In the genomic region with DNA sequence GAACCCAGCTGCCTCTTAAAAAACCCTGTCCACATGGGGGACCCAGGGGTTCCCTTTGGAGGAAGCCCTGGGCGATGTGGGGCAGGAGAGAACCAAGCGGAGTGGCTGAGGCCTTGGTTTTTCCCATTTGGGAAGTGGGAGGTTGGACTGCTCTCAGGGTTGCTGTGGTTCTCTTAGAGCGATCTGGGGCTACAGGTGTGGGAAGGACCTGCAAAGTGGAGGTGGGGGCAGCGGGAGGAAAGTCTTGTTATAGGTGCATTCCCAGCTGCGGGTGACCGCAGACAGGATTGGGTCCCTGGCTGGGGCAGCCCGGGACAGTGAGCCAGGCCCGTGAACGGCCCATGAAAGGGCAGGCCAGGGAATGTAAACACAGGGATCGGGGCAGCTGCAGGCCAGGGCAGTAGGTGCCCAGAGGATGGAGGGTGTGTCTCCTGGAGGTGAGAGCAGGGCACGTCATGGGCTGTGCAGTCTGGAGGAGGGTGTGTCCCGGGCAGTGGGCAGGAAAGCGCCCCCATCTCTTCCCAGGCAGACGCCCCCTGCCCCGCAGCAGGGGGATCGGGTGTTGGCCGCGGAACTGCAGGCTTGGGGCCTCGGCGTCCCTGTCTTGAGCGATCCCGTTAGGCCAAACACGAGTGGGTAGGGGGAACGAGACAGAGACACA, we compare ENCODE assay signal across 9 cellular contexts. TPM values are rescaled to one million over a fixed set of nuclear protein-coding genes. Genes with fewer than 3 reads are reported as not detected.
DNase-seq lines count a peak whose midpoint lies in the region; ATAC-seq and TF ChIP-seq lines count a peak whose summit lies in the region.
"Had no signal": no experiment of that assay in that cellular context is flagged by ENCODE, and none has a peak within 500 bp of the region (broad histone marks: within the 10 kb centered on the region; RNA-seq: fewer than 3 reads in every experiment).

No MANE protein-coding gene starts in this region.

- peaks cover 2% of the 10 kb centered on the region for H3K9me3 ChIP-seq in effector memory CD4-positive, alpha-beta T cell (ENCODE audit: control insufficient read depth, low read length)

- H3K27me3 ChIP-seq in effector memory CD4-positive, alpha-beta T cell (replicated peaks; ENCODE audit: control insufficient read depth, insufficient read depth, low read length, poor library complexity, severe bottlenecking): no peaks in the 10 kb centered on the region

- DNase-seq in CD14-positive monocyte (ENCODE audit: low spot score) (no peak), LoVo (ENCODE audit: low spot score) (peak; percentile 13), omental fat pad (ENCODE audit: low spot score) (no peak), AML-193 (lab: John Stamatoyannopoulos, UW) (no peak)
- no peak for DNase-seq in effector memory CD4-positive, alpha-beta T cell
- no peak for DNase-seq in naive thymus-derived CD8-positive, alpha-beta T cell
- no peak for DNase-seq in activated naive CD4-positive, alpha-beta T cell treated with anti-CD3 and anti-CD28 coated beads, Interleukin-2, amount 50 U/mL, for 16 hours

- peak overlapping the region; percentile 67 to 81 for H3K4me3 Mint-ChIP-seq in CD14-positive monocyte
- H3K4me3 Mint-ChIP-seq in naive thymus-derived CD8-positive, alpha-beta T cell: peak overlapping the region; percentile 85 to 95 (median 90)

- H3K27me3 Mint-ChIP-seq in CD14-positive monocyte (ENCODE audit: low read depth in 3 of 3): peaks cover 20 to 37% (median 35%) of the 10 kb centered on the region in 3 donors
- H3K27me3 Mint-ChIP-seq in naive thymus-derived CD8-positive, alpha-beta T cell: no peaks in the 10 kb centered on the region

- no peak for ATAC-seq in naive thymus-derived CD8-positive, alpha-beta T cell
- ATAC-seq in omental fat pad (ENCODE audit: low FRiP score): no peak
- ATAC-seq in HG03280 (IDR thresholded peaks at IDR 0.05; ENCODE audit: unreplicated experiment): no peak

- peaks cover 0 to 6% of the 10 kb centered on the region in 2 donors for H3K36me3 Mint-ChIP-seq in CD14-positive monocyte
- H3K36me3 Mint-ChIP-seq in naive thymus-derived CD8-positive, alpha-beta T cell: peaks cover 14 to 38% (median 27%) of the 10 kb centered on the region in 3 donors

- H3K9me3 Mint-ChIP-seq in CD14-positive monocyte: peaks cover 8 to 34% (median 21%) of the 10 kb centered on the region in 7 donors
- H3K9me3 Mint-ChIP-seq in naive thymus-derived CD8-positive, alpha-beta T cell: peaks cover 0 to 19% (median 5%) of the 10 kb centered on the region in 9 donors

- intact Hi-C loops in CD14-positive monocyte (cut with micrococcal nuclease): no loop called here

- peak overlapping the region in 1 of 7 donors; percentile 48 for H3K27ac Mint-ChIP-seq in CD14-positive monocyte
- H3K27ac Mint-ChIP-seq in naive thymus-derived CD8-positive, alpha-beta T cell: peak overlapping the region; percentile 8 to 93 (median 89)

- peak overlapping the region; percentile 13 for H3K27ac ChIP-seq in effector memory CD4-positive, alpha-beta T cell (ENCODE audit: insufficient read depth, low read length, poor library complexity, severe bottlenecking)

- peaks cover 8% of the 10 kb centered on the region for H3K4me1 ChIP-seq in effector memory CD4-positive, alpha-beta T cell (ENCODE audit: control insufficient read depth, insufficient read depth, low read length, poor library complexity, severe bottlenecking)

- POLR2A ChIA-PET in naive thymus-derived CD8-positive, alpha-beta T cell (lab: Charles Lee): interaction anchor here (0.7 to 2.7 kb wide), 5 partner anchors 23 to 1222 kb away, joined by 3 to 24 read pairs (median 3); a partner anchor contains a TSS

- peaks cover 13% of the 10 kb centered on the region for H3K36me3 ChIP-seq in effector memory CD4-positive, alpha-beta T cell (ENCODE audit: control insufficient read depth, insufficient read depth, low read length)

- TF ChIP-seq CTCF in CD14-positive monocyte (IDR thresholded peaks at IDR 0.05) (no peak), omental fat pad (IDR thresholded peaks at IDR 0.05) (no peak)

- peak overlapping the region; percentile 80 for H3K4me3 ChIP-seq in effector memory CD4-positive, alpha-beta T cell (ENCODE audit: insufficient read depth, low read depth, low read length, poor library complexity, severe bottlenecking)

- peaks cover 14% of the 10 kb centered on the region for H3K4me1 Mint-ChIP-seq in CD14-positive monocyte
- peaks cover 14 to 31% (median 24%) of the 10 kb centered on the region in 4 donors for H3K4me1 Mint-ChIP-seq in naive thymus-derived CD8-positive, alpha-beta T cell

RNA-seq across cellular contexts. Expression of a gene that starts 0.8 kb away (rescaled TPM):
- under 1 TPM in 1 of 2 donors, not detected in 1; 0.15 TPM for polyA plus RNA-seq in CD14-positive monocyte
- total RNA-seq in naive thymus-derived CD8-positive, alpha-beta T cell: 10 to 100 TPM; 19.0 to 24.5 TPM
- polyA plus RNA-seq in naive thymus-derived CD8-positive, alpha-beta T cell: 10 to 100 TPM; 14.6 to 29.6 (median 15.9) TPM
- total RNA-seq in omental fat pad: 10 to 100 TPM; 24.6 to 28.7 (median 26.3) TPM

RNA-seq across cellular contexts. Expression of a gene that starts 5.2 kb away (rescaled TPM):
- not detected for polyA plus RNA-seq in CD14-positive monocyte
- 10 to 100 TPM in 1 of 2 experiments, 1 to 10 TPM in 1; 8.5 to 10.5 TPM for total RNA-seq in naive thymus-derived CD8-positive, alpha-beta T cell
- polyA plus RNA-seq in naive thymus-derived CD8-positive, alpha-beta T cell: 1 to 10 TPM; 4.3 to 5.8 (median 5.7) TPM
- 1 to 10 TPM in 2 of 4 donors, under 1 TPM in 1, not detected in 1; 0.82 to 6.2 (median 1.1) TPM for total RNA-seq in omental fat pad

RNA-seq across cellular contexts. Expression of a gene that starts 22.8 kb away (rescaled TPM):
- polyA plus RNA-seq in CD14-positive monocyte: 10 to 100 TPM; 11.2 to 20.5 TPM
- 100 to 1,000 TPM; 105 to 110 TPM for total RNA-seq in naive thymus-derived CD8-positive, alpha-beta T cell
- 100 to 1,000 TPM in 1 of 3 donors, 10 to 100 TPM in 2; 35.4 to 106 (median 67.7) TPM for polyA plus RNA-seq in naive thymus-derived CD8-positive, alpha-beta T cell
- total RNA-seq in omental fat pad: 1 to 10 TPM; 1.0 to 7.6 (median 4.6) TPM
- total RNA-seq: pulmonary artery endothelial cell had no signal

RNA-seq across cellular contexts. Expression of a gene that starts 25.3 kb away (rescaled TPM):
- polyA plus RNA-seq in CD14-positive monocyte: not detected
- total RNA-seq in naive thymus-derived CD8-positive, alpha-beta T cell: under 1 TPM; 0.62 to 0.96 TPM
- under 1 TPM in 1 of 3 donors, not detected in 2; 0.38 TPM for polyA plus RNA-seq in naive thymus-derived CD8-positive, alpha-beta T cell
- not detected for total RNA-seq in omental fat pad

RNA-seq across cellular contexts. Expression of a gene that starts 34.2 kb away (rescaled TPM):
- polyA plus RNA-seq in CD14-positive monocyte: 1 to 10 TPM; 8.6 to 9.1 TPM
- total RNA-seq in naive thymus-derived CD8-positive, alpha-beta T cell: 100 to 1,000 TPM; 159 to 167 TPM
- polyA plus RNA-seq in naive thymus-derived CD8-positive, alpha-beta T cell: 10 to 100 TPM; 14.5 to 26.2 (median 14.7) TPM
- total RNA-seq in omental fat pad: 100 to 1,000 TPM in 1 of 4 donors, 10 to 100 TPM in 3; 67.4 to 125 (median 78.3) TPM

Comparison
In these comparisons a context has a peak if more than half of its experiments do, and no peak if none do; other contexts are left out.
1. RNA of a gene that starts 22.8 kb away (total RNA-seq): 105 to 110 TPM in naive thymus-derived CD8-positive, alpha-beta T cell; 1.0 to 7.6 TPM in omental fat pad; every median in the first group is over 10 times any median in the second.